In the genomic region with DNA sequence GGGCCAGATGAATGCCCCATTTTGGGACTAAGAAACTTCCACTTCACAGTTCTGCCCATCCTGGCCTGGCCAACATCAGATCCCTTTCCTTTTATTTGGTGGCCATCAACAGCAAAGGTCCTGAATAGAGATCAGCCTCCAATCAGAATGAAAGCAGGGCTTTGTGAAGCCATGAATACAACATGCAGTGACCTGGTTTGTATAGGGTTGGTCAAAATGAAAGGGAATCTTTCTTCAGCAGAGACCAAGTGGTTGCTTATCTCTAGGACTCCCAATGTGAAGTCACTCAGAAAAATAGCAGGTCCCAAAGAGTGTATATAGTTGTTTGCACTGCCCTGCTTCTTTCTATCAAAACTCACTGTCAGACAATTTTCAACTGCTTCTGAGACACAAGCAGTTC, we compare ENCODE assay signal across 15 cellular contexts.
DNase-seq lines count a peak whose midpoint lies in the region; ATAC-seq and TF ChIP-seq lines count a peak whose summit lies in the region.
"Had no signal": no experiment of that assay in that cellular context is flagged by ENCODE, and none has a peak within 500 bp of the region (broad histone marks: within the 10 kb centered on the region; RNA-seq: fewer than 3 reads in every experiment).

No MANE protein-coding gene starts in this region.

- ATAC-seq in HG03565 (IDR thresholded peaks at IDR 0.05; ENCODE audit: unreplicated experiment): peak; percentile 53
- ATAC-seq in activated T-cell treated with anti-CD3 and anti-CD28 coated beads, Interleukin-2, amount 50 U/mL, for 72 hours (replicated peaks in 1 of 2): no peak

- H4K8ac ChIP-seq in mesenchymal stem cell (ENCODE audit: low read length): no peak overlapping the region

- in situ Hi-C loops in GM13977 (cut with MboI; ENCODE audit: low pct_unique_long_range_greater_than_20kb, low sequenced_read_pairs, unreplicated experiment): no loop called here

- H3K9me3 Mint-ChIP-seq in activated T-cell treated with anti-CD3 and anti-CD28 coated beads, Interleukin-2, amount 50 U/mL, for 72 hours: peaks cover 4 to 8% of the 10 kb centered on the region in 2 donors

- TF ChIP-seq CTCF in GM13977 (IDR thresholded peaks at IDR 0.05; ENCODE audit: extremely low read depth, insufficient read depth, missing control alignments) (no peak), dorsolateral prefrontal cortex (IDR thresholded peaks at IDR 0.05 in 54 of 56, conservative IDR thresholded peaks at IDR 0.05 in 2 of 56; ENCODE audit: low read depth in 1 of 56, partially characterized antibody in 56 of 56) (no peak)

- H3K36me3 ChIP-seq in mesenchymal stem cell (ENCODE audit: control insufficient read depth in 1 of 2, insufficient read depth in 2 of 2, low read depth in 1 of 2, low read length in 2 of 2): peaks cover 7 to 9% of the 10 kb centered on the region in 2 experiments

- H3K27me3 ChIP-seq in dorsolateral prefrontal cortex: no peaks in the 10 kb centered on the region
- no peaks in the 10 kb centered on the region for H3K27me3 ChIP-seq in mesenchymal stem cell (ENCODE audit: control insufficient read depth in 1 of 2, insufficient read depth in 1 of 2, low read length in 2 of 2)
- H3K27me3 ChIP-seq: SJSA1 had no signal

- H3K4me1 ChIP-seq in mesenchymal stem cell (ENCODE audit: control insufficient read depth, insufficient read depth, low read depth, low read length): no peaks in the 10 kb centered on the region
- H3K4me1 ChIP-seq: SJSA1 had no signal

- no peak overlapping the region for H3K14ac ChIP-seq in mesenchymal stem cell (ENCODE audit: low read length in 2 of 2)

- H3K4me2 ChIP-seq in mesenchymal stem cell (ENCODE audit: low read length, poor library complexity, severe bottlenecking): no peak overlapping the region

- H2BK120ac ChIP-seq in mesenchymal stem cell (ENCODE audit: low read depth, low read length): no peak overlapping the region

- H3K4me1 Mint-ChIP-seq in activated T-cell treated with anti-CD3 and anti-CD28 coated beads, Interleukin-2, amount 50 U/mL, for 72 hours (ENCODE audit: low read depth): no peaks in the 10 kb centered on the region
- H3K4me1 Mint-ChIP-seq: IgD-negative memory B cell had no signal

- H3K4ac ChIP-seq in mesenchymal stem cell (ENCODE audit: low read depth in 1 of 2, low read length in 2 of 2): no peak overlapping the region

- no peak overlapping the region for H2BK12ac ChIP-seq in mesenchymal stem cell (ENCODE audit: low read length in 2 of 2)

- H3K9me3 ChIP-seq in mesenchymal stem cell (ENCODE audit: control insufficient read depth, low read length): no peaks in the 10 kb centered on the region
- H3K9me3 ChIP-seq: SJSA1 had no signal

- no peaks in the 10 kb centered on the region for H3K79me1 ChIP-seq in mesenchymal stem cell (replicated peaks; ENCODE audit: low read length, poor library complexity, severe bottlenecking)

- H3K36me3 Mint-ChIP-seq in activated T-cell treated with anti-CD3 and anti-CD28 coated beads, Interleukin-2, amount 50 U/mL, for 72 hours (ENCODE audit: insufficient read depth in 2 of 2): peaks cover 5 to 11% of the 10 kb centered on the region in 2 donors

- no peaks in the 10 kb centered on the region for H3K27me3 Mint-ChIP-seq in activated T-cell treated with anti-CD3 and anti-CD28 coated beads, Interleukin-2, amount 50 U/mL, for 72 hours (ENCODE audit: low read depth)
- H3K27me3 Mint-ChIP-seq: IgD-negative memory B cell had no signal

- H3K27ac Mint-ChIP-seq in activated T-cell treated with anti-CD3 and anti-CD28 coated beads, Interleukin-2, amount 50 U/mL, for 72 hours: no peak overlapping the region

- H3K9ac ChIP-seq in mesenchymal stem cell (ENCODE audit: low read length): no peak overlapping the region

- intact Hi-C loops in dorsolateral prefrontal cortex (cut with DNase I): no loop called here

- no peak overlapping the region for H2BK5ac ChIP-seq in mesenchymal stem cell (ENCODE audit: low read depth, low read length, poor library complexity, severe bottlenecking)

- H3K23ac ChIP-seq in mesenchymal stem cell (ENCODE audit: low read length in 2 of 2): no peak overlapping the region

- H3K4me3 ChIP-seq in dorsolateral prefrontal cortex (no peak overlapping the region), mesenchymal stem cell (ENCODE audit: insufficient read depth in 1 of 2, low read depth in 1 of 2, low read length in 2 of 2) (no peak overlapping the region)
- H3K4me3 ChIP-seq: SJSA1 had no signal

- no peak overlapping the region for H3K18ac ChIP-seq in mesenchymal stem cell (ENCODE audit: low read depth in 1 of 2, low read length in 2 of 2)

- no peak overlapping the region for H4K91ac ChIP-seq in mesenchymal stem cell (ENCODE audit: low read length)

- H2AFZ ChIP-seq in mesenchymal stem cell (ENCODE audit: low read depth, low read length): no peak overlapping the region

- DNase-seq in GM13977 (ENCODE audit: low spot score) (peak; percentile 12), dorsolateral prefrontal cortex (no peak), pons (ENCODE audit: low spot score) (peak; percentile 70), mesenchymal stem cell (no peak), dermis blood vessel endothelial cell (no peak)
- DNase-seq in activated T-cell treated with anti-CD3 and anti-CD28 coated beads, Interleukin-2, amount 50 U/mL, for 72 hours: no peak
- DNase-seq: GDM1, MV-4-11, NCI-H1105 treated with DMSO at 0.1 percent for 48 hours, NCI-H2029 treated with DMSO at 0.1 percent for 48 hours, NCI-H524 treated with DMSO at 0.1 percent for 48 hours had no signal

- H3K27ac ChIP-seq in dorsolateral prefrontal cortex (peak overlapping the region in 52 of 59 donors; percentile 2 to 78 (median 54)), mesenchymal stem cell (ENCODE audit: low read length, poor library complexity, severe bottlenecking) (no peak overlapping the region)
- H3K27ac ChIP-seq: C4-2B, SJSA1 had no signal

- no peak overlapping the region for H2BK15ac ChIP-seq in mesenchymal stem cell (ENCODE audit: low read depth, poor library complexity, severe bottlenecking)

- H3K4me3 Mint-ChIP-seq in activated T-cell treated with anti-CD3 and anti-CD28 coated beads, Interleukin-2, amount 50 U/mL, for 72 hours: no peak overlapping the region

- H2AK5ac ChIP-seq in mesenchymal stem cell (ENCODE audit: low read length, severe bottlenecking): no peak overlapping the region

Comparison
In these comparisons a context has a peak if more than half of its experiments do, and no peak if none do; other contexts are left out.
1. DNase-seq: peak in GM13977 (single experiment) and pons (single experiment); none in dorsolateral prefrontal cortex (0 of 10), activated T-cell treated with anti-CD3 and anti-CD28 coated beads, Interleukin-2, amount 50 U/mL, for 72 hours (0 of 2), mesenchymal stem cell (single experiment) and dermis blood vessel endothelial cell (single experiment).